Comparison of ENCODE assay signal across 2 cellular contexts in the genomic region with DNA sequence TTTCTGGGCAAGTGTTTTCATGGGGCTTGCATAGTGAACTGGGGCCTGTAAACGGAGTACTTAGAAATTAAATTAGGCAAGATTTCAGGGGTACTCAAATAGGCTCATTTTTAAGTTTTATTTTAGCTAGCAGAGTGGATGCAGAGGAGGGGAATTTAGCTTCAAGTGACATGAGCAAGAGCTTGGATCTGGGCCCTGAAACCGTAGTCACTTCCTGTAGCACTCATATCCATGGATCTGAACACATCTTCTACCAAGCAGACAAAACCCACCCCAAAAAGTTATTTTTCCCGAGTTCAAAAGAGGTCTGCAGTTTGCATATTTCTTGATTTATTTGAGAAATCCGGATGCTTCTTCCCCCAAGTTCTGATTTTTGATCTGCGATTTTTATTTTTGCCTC.
TF ChIP-seq lines count a peak whose summit lies in the region.

No MANE protein-coding gene starts in this region.

TF ChIP-seq in IMR-90, 13 proteins besides CTCF, POLR2A, EP300 and RAD21:
- TF ChIP-seq NFE2L2 (IDR thresholded peaks at IDR 0.05; ENCODE audit: low read depth, low read length) (no peak), CHD1 (IDR thresholded peaks at IDR 0.05; ENCODE audit: low read depth, low read length) (no peak), MAFK (IDR thresholded peaks at IDR 0.05; ENCODE audit: low read depth, low read length) (no peak), MXI1 (IDR thresholded peaks at IDR 0.05; ENCODE audit: borderline replicate concordance, low read depth, low read length) (no peak), CEBPB (IDR thresholded peaks at IDR 0.05; ENCODE audit: low read depth, low read length) (no peak), RFX5 (IDR thresholded peaks at IDR 0.05; ENCODE audit: low read depth, low read length) (no peak)
- TF ChIP-seq, protein P1, sequence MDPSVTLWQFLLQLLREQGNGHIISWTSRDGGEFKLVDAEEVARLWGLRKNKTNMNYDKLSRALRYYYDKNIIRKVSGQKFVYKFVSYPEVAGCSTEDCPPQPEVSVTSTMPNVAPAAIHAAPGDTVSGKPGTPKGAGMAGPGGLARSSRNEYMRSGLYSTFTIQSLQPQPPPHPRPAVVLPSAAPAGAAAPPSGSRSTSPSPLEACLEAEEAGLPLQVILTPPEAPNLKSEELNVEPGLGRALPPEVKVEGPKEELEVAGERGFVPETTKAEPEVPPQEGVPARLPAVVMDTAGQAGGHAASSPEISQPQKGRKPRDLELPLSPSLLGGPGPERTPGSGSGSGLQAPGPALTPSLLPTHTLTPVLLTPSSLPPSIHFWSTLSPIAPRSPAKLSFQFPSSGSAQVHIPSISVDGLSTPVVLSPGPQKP (IDR thresholded peaks at IDR 0.05; ENCODE audit: borderline replicate concordance, low read depth, low read length), result no peak
TF ChIP-seq in IMR-90: peak in this region for 0.

TF ChIP-seq in HEK293T, 16 proteins besides CTCF, POLR2A, EP300 and RAD21:
- TF ChIP-seq HDGF (IDR thresholded peaks at IDR 0.05; ENCODE audit: borderline replicate concordance) (no peak), SUZ12 (IDR thresholded peaks at IDR 0.05) (no peak), FOXM1 (IDR thresholded peaks at IDR 0.05; ENCODE audit: borderline replicate concordance) (no peak), TARDBP (IDR thresholded peaks at IDR 0.05) (no peak), LEF1 (IDR thresholded peaks at IDR 0.05; ENCODE audit: borderline replicate concordance) (no peak), NFRKB (IDR thresholded peaks at IDR 0.05) (no peak), L3MBTL2 (conservative IDR thresholded peaks at IDR 0.05) (no peak), ELF4 (IDR thresholded peaks at IDR 0.05) (no peak)
